In the genomic region with DNA sequence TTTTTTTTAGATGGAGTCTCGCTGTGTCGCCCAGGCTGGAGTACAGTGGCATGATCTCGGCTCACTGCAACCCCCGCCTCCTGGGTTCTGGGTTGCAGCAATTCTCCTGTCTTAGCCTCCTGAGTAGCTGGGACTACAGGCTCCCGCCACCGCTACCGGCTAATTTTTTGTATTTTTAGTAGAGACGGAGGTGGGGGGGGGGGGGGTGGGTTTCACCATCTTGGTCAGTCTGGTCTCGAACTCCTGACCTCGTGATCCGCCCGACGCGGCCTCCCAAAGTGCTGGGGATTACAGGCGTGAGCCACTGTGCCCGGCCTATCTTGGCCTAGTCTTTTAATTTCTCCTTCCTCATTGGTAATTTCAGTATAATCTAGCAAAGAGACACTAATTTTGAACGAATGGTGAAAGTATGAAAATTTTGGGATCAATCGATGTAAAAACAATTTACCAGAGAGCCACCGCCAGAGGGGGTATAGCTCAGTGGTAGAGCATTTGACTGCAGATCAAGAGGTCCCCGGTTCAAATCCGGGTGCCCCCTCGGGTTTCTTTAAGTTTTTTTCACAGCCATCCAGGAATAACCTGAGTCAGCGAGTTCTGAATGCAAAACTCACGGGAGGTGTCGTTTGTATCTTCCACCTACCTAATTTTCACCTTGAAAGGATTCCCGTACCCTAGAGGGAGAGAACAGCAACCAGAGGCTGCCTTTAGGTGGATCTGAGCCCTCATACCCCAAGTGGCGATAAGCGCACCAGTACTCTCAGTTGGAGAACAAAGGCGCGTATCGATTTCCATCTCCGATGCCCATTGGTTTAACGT, we compare ENCODE assay signal across 1 cellular context.
A peak's percentile ranks its signal among the peaks of the same experiment; 100 is the strongest.
TF ChIP-seq lines count a peak whose summit lies in the region.

No MANE protein-coding gene starts in this region.

TF ChIP-seq in HepG2, 621 proteins besides CTCF, POLR2A, EP300 and RAD21 (continued from another document and continues in another):
- TF ChIP-seq, protein P1, sequence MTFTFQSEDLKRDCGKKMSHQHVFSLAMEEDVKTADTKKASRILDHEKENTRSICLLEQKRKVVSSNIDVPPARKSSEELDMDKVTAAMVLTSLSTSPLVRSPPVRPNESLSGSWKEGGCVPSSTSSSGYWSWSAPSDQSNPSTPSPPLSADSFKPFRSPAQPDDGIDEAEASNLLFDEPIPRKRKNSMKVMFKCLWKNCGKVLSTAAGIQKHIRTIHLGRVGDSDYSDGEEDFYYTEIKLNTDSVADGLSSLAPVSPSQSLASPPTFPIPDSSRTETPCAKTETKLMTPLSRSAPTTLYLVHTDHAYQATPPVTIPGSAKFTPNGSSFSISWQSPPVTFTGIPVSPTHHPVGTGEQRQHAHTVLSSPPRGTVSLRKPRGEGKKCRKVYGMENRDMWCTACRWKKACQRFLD (CRISPR knock-in tag; IDR thresholded peaks at IDR 0.05; ENCODE audit: borderline replicate concordance), result no peak; the same call in 1 of the 2 replicates
- no peak for TF ChIP-seq HMG20B (CRISPR knock-in tag; conservative IDR thresholded peaks at IDR 0.05)
- TF ChIP-seq ESRRA (CRISPR knock-in tag; IDR thresholded peaks at IDR 0.05; ENCODE audit: low read depth), result no peak
- no peak for TF ChIP-seq ZC3H13 (CRISPR knock-in tag; IDR thresholded peaks at IDR 0.05)
- no peak for TF ChIP-seq TBP (CRISPR knock-in tag; IDR thresholded peaks at IDR 0.05)
- no peak for TF ChIP-seq ZNF530 (CRISPR knock-in tag; IDR thresholded peaks at IDR 0.05; ENCODE audit: low read depth)
- TF ChIP-seq ZNF484 (CRISPR knock-in tag; IDR thresholded peaks at IDR 0.05; ENCODE audit: borderline replicate concordance, low read depth), result no peak
- TF ChIP-seq, protein P2, sequence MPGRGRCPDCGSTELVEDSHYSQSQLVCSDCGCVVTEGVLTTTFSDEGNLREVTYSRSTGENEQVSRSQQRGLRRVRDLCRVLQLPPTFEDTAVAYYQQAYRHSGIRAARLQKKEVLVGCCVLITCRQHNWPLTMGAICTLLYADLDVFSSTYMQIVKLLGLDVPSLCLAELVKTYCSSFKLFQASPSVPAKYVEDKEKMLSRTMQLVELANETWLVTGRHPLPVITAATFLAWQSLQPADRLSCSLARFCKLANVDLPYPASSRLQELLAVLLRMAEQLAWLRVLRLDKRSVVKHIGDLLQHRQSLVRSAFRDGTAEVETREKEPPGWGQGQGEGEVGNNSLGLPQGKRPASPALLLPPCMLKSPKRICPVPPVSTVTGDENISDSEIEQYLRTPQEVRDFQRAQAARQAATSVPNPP (CRISPR knock-in tag; IDR thresholded peaks at IDR 0.05), result no peak
- no peak for TF ChIP-seq ZNF329 (CRISPR knock-in tag; IDR thresholded peaks at IDR 0.05; ENCODE audit: low read depth)
- no peak for TF ChIP-seq ZNF549 (CRISPR knock-in tag; IDR thresholded peaks at IDR 0.05)
- TF ChIP-seq ZNF333 (CRISPR knock-in tag; IDR thresholded peaks at IDR 0.05; ENCODE audit: borderline replicate concordance), result no peak
- 0 out of 2 replicates have a peak, but pooled peaks have one; percentile 6 for TF ChIP-seq KDM2A (CRISPR knock-in tag; IDR thresholded peaks at IDR 0.05; ENCODE audit: borderline replicate concordance, low read depth)
- TF ChIP-seq ZNF570 (CRISPR knock-in tag; IDR thresholded peaks at IDR 0.05; ENCODE audit: borderline replicate concordance), result no peak
- no peak for TF ChIP-seq GLI4 (CRISPR knock-in tag; IDR thresholded peaks at IDR 0.05; ENCODE audit: borderline replicate concordance)
- TF ChIP-seq MEIS1 (CRISPR knock-in tag; IDR thresholded peaks at IDR 0.05; ENCODE audit: borderline replicate concordance), result no peak
- peak; percentile 7; the same call in 1 of the 2 replicates for TF ChIP-seq SMC3 (IDR thresholded peaks at IDR 0.05; ENCODE audit: low read length)
- TF ChIP-seq, protein P3, sequence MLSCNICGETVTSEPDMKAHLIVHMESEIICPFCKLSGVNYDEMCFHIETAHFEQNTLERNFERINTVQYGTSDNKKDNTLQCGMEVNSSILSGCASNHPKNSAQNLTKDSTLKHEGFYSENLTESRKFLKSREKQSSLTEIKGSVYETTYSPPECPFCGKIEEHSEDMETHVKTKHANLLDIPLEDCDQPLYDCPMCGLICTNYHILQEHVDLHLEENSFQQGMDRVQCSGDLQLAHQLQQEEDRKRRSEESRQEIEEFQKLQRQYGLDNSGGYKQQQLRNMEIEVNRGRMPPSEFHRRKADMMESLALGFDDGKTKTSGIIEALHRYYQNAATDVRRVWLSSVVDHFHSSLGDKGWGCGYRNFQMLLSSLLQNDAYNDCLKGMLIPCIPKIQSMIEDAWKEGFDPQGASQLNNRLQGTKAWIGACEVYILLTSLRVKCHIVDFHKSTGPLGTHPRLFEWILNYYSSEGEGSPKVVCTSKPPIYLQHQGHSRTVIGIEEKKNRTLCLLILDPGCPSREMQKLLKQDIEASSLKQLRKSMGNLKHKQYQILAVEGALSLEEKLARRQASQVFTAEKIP (CRISPR knock-in tag; IDR thresholded peaks at IDR 0.05; ENCODE audit: borderline replicate concordance), result no peak
- TF ChIP-seq ETV6 (CRISPR knock-in tag; conservative IDR thresholded peaks at IDR 0.05), result no peak
- peak; percentile 15; the same call in 1 of the 2 replicates for TF ChIP-seq MEIS2 (CRISPR knock-in tag; IDR thresholded peaks at IDR 0.05)
- TF ChIP-seq, protein P4, sequence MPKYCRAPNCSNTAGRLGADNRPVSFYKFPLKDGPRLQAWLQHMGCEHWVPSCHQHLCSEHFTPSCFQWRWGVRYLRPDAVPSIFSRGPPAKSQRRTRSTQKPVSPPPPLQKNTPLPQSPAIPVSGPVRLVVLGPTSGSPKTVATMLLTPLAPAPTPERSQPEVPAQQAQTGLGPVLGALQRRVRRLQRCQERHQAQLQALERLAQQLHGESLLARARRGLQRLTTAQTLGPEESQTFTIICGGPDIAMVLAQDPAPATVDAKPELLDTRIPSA (CRISPR knock-in tag; IDR thresholded peaks at IDR 0.05; ENCODE audit: borderline replicate concordance), result no peak
- peak; percentile 36; the same call in 1 of the 2 replicates for TF ChIP-seq ZNF556 (CRISPR knock-in tag; IDR thresholded peaks at IDR 0.05; ENCODE audit: borderline replicate concordance)
- no peak; the same call in 1 of the 2 replicates for TF ChIP-seq ARNT2 (CRISPR knock-in tag; IDR thresholded peaks at IDR 0.05; ENCODE audit: low read depth)
- TF ChIP-seq, protein P5, sequence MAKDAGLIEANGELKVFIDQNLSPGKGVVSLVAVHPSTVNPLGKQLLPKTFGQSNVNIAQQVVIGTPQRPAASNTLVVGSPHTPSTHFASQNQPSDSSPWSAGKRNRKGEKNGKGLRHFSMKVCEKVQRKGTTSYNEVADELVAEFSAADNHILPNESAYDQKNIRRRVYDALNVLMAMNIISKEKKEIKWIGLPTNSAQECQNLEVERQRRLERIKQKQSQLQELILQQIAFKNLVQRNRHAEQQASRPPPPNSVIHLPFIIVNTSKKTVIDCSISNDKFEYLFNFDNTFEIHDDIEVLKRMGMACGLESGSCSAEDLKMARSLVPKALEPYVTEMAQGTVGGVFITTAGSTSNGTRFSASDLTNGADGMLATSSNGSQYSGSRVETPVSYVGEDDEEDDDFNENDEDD (CRISPR knock-in tag; IDR thresholded peaks at IDR 0.05; ENCODE audit: borderline replicate concordance), result no peak
- TF ChIP-seq, protein P6, sequence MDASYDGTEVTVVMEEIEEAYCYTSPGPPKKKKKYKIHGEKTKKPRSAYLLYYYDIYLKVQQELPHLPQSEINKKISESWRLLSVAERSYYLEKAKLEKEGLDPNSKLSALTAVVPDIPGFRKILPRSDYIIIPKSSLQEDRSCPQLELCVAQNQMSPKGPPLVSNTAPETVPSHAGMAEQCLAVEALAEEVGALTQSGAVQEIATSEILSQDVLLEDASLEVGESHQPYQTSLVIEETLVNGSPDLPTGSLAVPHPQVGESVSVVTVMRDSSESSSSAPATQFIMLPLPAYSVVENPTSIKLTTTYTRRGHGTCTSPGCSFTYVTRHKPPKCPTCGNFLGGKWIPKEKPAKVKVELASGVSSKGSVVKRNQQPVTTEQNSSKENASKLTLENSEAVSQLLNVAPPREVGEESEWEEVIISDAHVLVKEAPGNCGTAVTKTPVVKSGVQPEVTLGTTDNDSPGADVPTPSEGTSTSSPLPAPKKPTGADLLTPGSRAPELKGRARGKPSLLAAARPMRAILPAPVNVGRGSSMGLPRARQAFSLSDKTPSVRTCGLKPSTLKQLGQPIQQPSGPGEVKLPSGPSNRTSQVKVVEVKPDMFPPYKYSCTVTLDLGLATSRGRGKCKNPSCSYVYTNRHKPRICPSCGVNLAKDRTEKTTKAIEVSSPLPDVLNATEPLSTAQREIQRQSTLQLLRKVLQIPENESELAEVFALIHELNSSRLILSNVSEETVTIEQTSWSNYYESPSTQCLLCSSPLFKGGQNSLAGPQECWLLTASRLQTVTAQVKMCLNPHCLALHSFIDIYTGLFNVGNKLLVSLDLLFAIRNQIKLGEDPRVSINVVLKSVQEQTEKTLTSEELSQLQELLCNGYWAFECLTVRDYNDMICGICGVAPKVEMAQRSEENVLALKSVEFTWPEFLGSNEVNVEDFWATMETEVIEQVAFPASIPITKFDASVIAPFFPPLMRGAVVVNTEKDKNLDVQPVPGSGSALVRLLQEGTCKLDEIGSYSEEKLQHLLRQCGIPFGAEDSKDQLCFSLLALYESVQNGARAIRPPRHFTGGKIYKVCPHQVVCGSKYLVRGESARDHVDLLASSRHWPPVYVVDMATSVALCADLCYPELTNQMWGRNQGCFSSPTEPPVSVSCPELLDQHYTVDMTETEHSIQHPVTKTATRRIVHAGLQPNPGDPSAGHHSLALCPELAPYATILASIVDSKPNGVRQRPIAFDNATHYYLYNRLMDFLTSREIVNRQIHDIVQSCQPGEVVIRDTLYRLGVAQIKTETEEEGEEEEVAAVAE (CRISPR knock-in tag; IDR thresholded peaks at IDR 0.05; ENCODE audit: borderline replicate concordance), result no peak
- no peak for TF ChIP-seq CHD2 (IDR thresholded peaks at IDR 0.05; ENCODE audit: low read depth, low read length)
- TF ChIP-seq, protein P7, sequence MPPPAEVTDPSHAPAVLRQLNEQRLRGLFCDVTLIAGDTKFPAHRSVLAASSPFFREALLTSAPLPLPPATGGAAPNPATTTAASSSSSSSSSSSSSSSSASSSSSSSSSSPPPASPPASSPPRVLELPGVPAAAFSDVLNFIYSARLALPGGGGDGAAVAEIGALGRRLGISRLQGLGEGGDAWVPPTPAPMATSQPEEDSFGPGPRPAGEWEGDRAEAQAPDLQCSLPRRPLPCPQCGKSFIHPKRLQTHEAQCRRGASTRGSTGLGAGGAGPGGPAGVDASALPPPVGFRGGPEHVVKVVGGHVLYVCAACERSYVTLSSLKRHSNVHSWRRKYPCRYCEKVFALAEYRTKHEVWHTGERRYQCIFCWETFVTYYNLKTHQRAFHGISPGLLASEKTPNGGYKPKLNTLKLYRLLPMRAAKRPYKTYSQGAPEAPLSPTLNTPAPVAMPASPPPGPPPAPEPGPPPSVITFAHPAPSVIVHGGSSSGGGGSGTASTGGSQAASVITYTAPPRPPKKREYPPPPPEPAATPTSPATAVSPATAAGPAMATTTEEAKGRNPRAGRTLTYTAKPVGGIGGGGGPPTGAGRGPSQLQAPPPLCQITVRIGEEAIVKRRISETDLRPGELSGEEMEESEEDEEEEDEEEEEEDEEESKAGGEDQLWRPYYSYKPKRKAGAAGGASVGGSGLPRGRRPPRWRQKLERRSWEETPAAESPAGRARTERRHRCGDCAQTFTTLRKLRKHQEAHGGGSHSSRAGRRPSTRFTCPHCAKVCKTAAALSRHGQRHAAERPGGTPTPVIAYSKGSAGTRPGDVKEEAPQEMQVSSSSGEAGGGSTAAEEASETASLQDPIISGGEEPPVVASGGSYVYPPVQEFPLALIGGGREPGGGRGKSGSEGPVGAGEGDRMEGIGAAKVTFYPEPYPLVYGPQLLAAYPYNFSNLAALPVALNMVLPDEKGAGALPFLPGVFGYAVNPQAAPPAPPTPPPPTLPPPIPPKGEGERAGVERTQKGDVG (CRISPR knock-in tag; IDR thresholded peaks at IDR 0.05; ENCODE audit: borderline replicate concordance), result no peak
- no peak for TF ChIP-seq ZNF230 (CRISPR knock-in tag; IDR thresholded peaks at IDR 0.05)
- no peak for TF ChIP-seq MATR3 (CRISPR knock-in tag; IDR thresholded peaks at IDR 0.05)
- TF ChIP-seq RBM22 (optimal IDR thresholded peaks at IDR 0.05; ENCODE audit: low read length), result peak; percentile 81
- TF ChIP-seq TRIM24 (CRISPR knock-in tag; IDR thresholded peaks at IDR 0.05), result no peak
- TF ChIP-seq, protein P8, sequence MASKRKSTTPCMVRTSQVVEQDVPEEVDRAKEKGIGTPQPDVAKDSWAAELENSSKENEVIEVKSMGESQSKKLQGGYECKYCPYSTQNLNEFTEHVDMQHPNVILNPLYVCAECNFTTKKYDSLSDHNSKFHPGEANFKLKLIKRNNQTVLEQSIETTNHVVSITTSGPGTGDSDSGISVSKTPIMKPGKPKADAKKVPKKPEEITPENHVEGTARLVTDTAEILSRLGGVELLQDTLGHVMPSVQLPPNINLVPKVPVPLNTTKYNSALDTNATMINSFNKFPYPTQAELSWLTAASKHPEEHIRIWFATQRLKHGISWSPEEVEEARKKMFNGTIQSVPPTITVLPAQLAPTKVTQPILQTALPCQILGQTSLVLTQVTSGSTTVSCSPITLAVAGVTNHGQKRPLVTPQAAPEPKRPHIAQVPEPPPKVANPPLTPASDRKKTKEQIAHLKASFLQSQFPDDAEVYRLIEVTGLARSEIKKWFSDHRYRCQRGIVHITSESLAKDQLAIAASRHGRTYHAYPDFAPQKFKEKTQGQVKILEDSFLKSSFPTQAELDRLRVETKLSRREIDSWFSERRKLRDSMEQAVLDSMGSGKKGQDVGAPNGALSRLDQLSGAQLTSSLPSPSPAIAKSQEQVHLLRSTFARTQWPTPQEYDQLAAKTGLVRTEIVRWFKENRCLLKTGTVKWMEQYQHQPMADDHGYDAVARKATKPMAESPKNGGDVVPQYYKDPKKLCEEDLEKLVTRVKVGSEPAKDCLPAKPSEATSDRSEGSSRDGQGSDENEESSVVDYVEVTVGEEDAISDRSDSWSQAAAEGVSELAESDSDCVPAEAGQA (IDR thresholded peaks at IDR 0.05; ENCODE audit: low read depth), result 0 out of 2 replicates have a peak, but pooled peaks have one; percentile 27
- TF ChIP-seq, protein P8 (CRISPR knock-in tag; IDR thresholded peaks at IDR 0.05; ENCODE audit: borderline replicate concordance), result no peak; the same call in 1 of the 2 replicates
- TF ChIP-seq GABPB1 (CRISPR knock-in tag; IDR thresholded peaks at IDR 0.05), result 0 out of 2 replicates have a peak, but pooled peaks have one; percentile 12
- TF ChIP-seq MTA1 (CRISPR knock-in tag; IDR thresholded peaks at IDR 0.05; ENCODE audit: borderline replicate concordance), result no peak
- no peak for TF ChIP-seq TARDBP (CRISPR knock-in tag; IDR thresholded peaks at IDR 0.05)
- TF ChIP-seq NFYB (CRISPR knock-in tag; IDR thresholded peaks at IDR 0.05), result no peak
- TF ChIP-seq ATAD3A (CRISPR knock-in tag; IDR thresholded peaks at IDR 0.05), result no peak
- peak; percentile 36; the same call in 1 of the 2 replicates for TF ChIP-seq ZNF501 (CRISPR knock-in tag; IDR thresholded peaks at IDR 0.05)
